ENCODE assay signal across 16 cellular contexts in the genomic region with DNA sequence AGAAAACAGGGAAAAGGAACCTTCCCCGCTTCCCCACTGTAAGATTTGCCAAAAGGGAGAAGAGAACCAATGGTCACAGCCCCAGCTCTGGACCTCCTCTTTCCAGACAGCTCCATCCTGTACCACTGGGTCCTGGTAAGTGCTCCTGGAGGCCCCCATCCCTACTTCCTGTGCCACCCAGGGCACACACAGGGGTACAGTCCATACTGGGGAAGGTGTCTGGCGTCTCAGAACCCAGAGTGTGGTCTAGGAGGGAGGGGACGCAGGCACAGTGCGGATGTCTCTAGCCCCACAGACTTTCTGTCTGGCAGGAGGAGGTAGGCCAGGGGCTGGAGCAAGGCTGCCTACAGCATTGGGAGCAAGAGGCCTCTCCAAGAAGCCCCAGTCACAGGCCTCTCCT.
DNase-seq lines count a peak whose midpoint lies in the region; ATAC-seq and TF ChIP-seq lines count a peak whose summit lies in the region.
"Had no signal": no experiment of that assay in that cellular context is flagged by ENCODE, and none has a peak within 500 bp of the region (broad histone marks: within the 10 kb centered on the region; RNA-seq: fewer than 3 reads in every experiment).

No MANE protein-coding gene starts in this region.

- POLR2A ChIA-PET in WTC11 (lab: Charles Lee): no interaction called here

- DNase-seq in SJCRH30 (no peak), chondrocyte (ENCODE audit: low spot score) (no peak), sciatic nerve (ENCODE audit: low spot score) (no peak), WTC11 (ENCODE audit: low spot score) (no peak), cerebellar nuclear complex (lab: John Stamatoyannopoulos, UW) (no peak), DMS53 treated with DMSO at 0.1 percent for 48 hours (lab: John Stamatoyannopoulos, UW; ENCODE audit: unreplicated experiment) (no peak)
- DNase-seq: BE2C; CD4-positive, alpha-beta memory T cell; COR-L47; DMS153; DND-41; GDM1 had no signal

- peaks cover 57% of the 10 kb centered on the region for H3K4me1 Mint-ChIP-seq in chondrocyte (ENCODE audit: low read depth)
- no peaks in the 10 kb centered on the region for H3K4me1 Mint-ChIP-seq in stimulated activated memory B cell treated with anti-CD40 and anti-IgM and Interleukin-4, amounts not matched to agents 10 μg/mL and 1 μg/mL and 100 μg/mL, for 72 hours
- H3K4me1 Mint-ChIP-seq in WTC11: peaks cover 7% of the 10 kb centered on the region
- H3K4me1 Mint-ChIP-seq: CD4-positive, alpha-beta memory T cell had no signal

- peaks cover 8% of the 10 kb centered on the region for H3K9me3 Mint-ChIP-seq in chondrocyte (ENCODE audit: low read depth)
- H3K9me3 Mint-ChIP-seq in stimulated activated memory B cell treated with anti-CD40 and anti-IgM and Interleukin-4, amounts not matched to agents 10 μg/mL and 1 μg/mL and 100 μg/mL, for 72 hours: peaks cover 2% of the 10 kb centered on the region
- H3K9me3 Mint-ChIP-seq in WTC11: peaks cover 3% of the 10 kb centered on the region; the same call in 1 of the 2 replicates

- H3K36me3 Mint-ChIP-seq in chondrocyte (ENCODE audit: low read depth) (no peaks in the 10 kb centered on the region), WTC11 (no peaks in the 10 kb centered on the region)
- no peaks in the 10 kb centered on the region for H3K36me3 Mint-ChIP-seq in stimulated activated memory B cell treated with anti-CD40 and anti-IgM and Interleukin-4, amounts not matched to agents 10 μg/mL and 1 μg/mL and 100 μg/mL, for 72 hours

- intact Hi-C loops in sciatic nerve (cut with DNase I): no loop called here

- H3K27ac ChIP-seq in SJCRH30: peak overlapping the region; percentile 37
- H3K27ac ChIP-seq: C4-2B had no signal

- H3K27ac Mint-ChIP-seq in chondrocyte (ENCODE audit: unreplicated experiment) (peak overlapping the region; percentile 4), WTC11 (no peak overlapping the region)
- H3K27ac Mint-ChIP-seq in stimulated activated memory B cell treated with anti-CD40 and anti-IgM and Interleukin-4, amounts not matched to agents 10 μg/mL and 1 μg/mL and 100 μg/mL, for 72 hours: no peak overlapping the region
- H3K27ac Mint-ChIP-seq: CD4-positive, alpha-beta memory T cell had no signal

- no peaks in the 10 kb centered on the region for H3K27me3 ChIP-seq in SJCRH30
- H3K27me3 ChIP-seq: BE2C had no signal

- ATAC-seq in sciatic nerve (peak; percentile 30), WTC11 (no peak)
- peak; percentile 46 for ATAC-seq in stimulated activated memory B cell treated with anti-CD40 and anti-IgM and Interleukin-4, amounts not matched to agents 10 μg/mL and 1 μg/mL and 100 μg/mL, for 72 hours
- ATAC-seq: A549 had no signal

- TF ChIP-seq CTCF in chondrocyte (IDR thresholded peaks at IDR 0.05) (no peak), WTC11 (IDR thresholded peaks at IDR 0.05) (no peak)

- CTCF ChIA-PET in WTC11 (lab: Charles Lee): interaction anchor here (3.0 kb wide), 1 partner anchor 212 kb away, joined by 32 read pairs; the partner anchor contains the start of gene IGFBP3

- no peak overlapping the region for H3K4me3 ChIP-seq in SJCRH30
- H3K4me3 ChIP-seq: A549, HAP-1 had no signal

- H3K4me1 ChIP-seq in SJCRH30: peaks cover 44% of the 10 kb centered on the region
- H3K4me1 ChIP-seq: BE2C, HAP-1 had no signal

- H3K9me3 ChIP-seq in SJCRH30 (replicated peaks): no peaks in the 10 kb centered on the region
- H3K9me3 ChIP-seq: A549, BE2C, HAP-1 had no signal

- H3K27me3 Mint-ChIP-seq in chondrocyte (ENCODE audit: low read depth) (no peaks in the 10 kb centered on the region), WTC11 (ENCODE audit: low read depth) (no peaks in the 10 kb centered on the region)
- H3K27me3 Mint-ChIP-seq in stimulated activated memory B cell treated with anti-CD40 and anti-IgM and Interleukin-4, amounts not matched to agents 10 μg/mL and 1 μg/mL and 100 μg/mL, for 72 hours: no peaks in the 10 kb centered on the region
- H3K27me3 Mint-ChIP-seq: CD4-positive, alpha-beta memory T cell had no signal

- no peaks in the 10 kb centered on the region for H3K36me3 ChIP-seq in SJCRH30
- H3K36me3 ChIP-seq: BE2C, HAP-1 had no signal

- H3K4me3 Mint-ChIP-seq in chondrocyte (ENCODE audit: unreplicated experiment) (no peak overlapping the region), WTC11 (no peak overlapping the region)
- no peak overlapping the region for H3K4me3 Mint-ChIP-seq in stimulated activated memory B cell treated with anti-CD40 and anti-IgM and Interleukin-4, amounts not matched to agents 10 μg/mL and 1 μg/mL and 100 μg/mL, for 72 hours
- H3K4me3 Mint-ChIP-seq: CD4-positive, alpha-beta memory T cell had no signal

TF ChIP-seq in WTC11, 78 proteins besides CTCF, POLR2A, EP300 and RAD21:
- TF ChIP-seq RORB (CRISPR knock-in tag; IDR thresholded peaks at IDR 0.05) (no peak), JUN (CRISPR knock-in tag; IDR thresholded peaks at IDR 0.05) (no peak), MXD4 (CRISPR knock-in tag; IDR thresholded peaks at IDR 0.05; ENCODE audit: borderline replicate concordance) (no peak), ZNF423 (CRISPR knock-in tag; IDR thresholded peaks at IDR 0.05) (no peak), NFYB (CRISPR knock-in tag; conservative IDR thresholded peaks at IDR 0.05; ENCODE audit: low read depth) (no peak), ZNF317 (CRISPR knock-in tag; IDR thresholded peaks at IDR 0.05; ENCODE audit: borderline replicate concordance, low read depth) (no peak), NR2C2 (CRISPR knock-in tag; IDR thresholded peaks at IDR 0.05) (no peak), CREB1 (CRISPR knock-in tag; IDR thresholded peaks at IDR 0.05) (no peak), ERG (CRISPR knock-in tag; IDR thresholded peaks at IDR 0.05) (no peak), FOXK1 (CRISPR knock-in tag; IDR thresholded peaks at IDR 0.05) (no peak), ZNF425 (CRISPR knock-in tag; conservative IDR thresholded peaks at IDR 0.05) (no peak), TCF7 (CRISPR knock-in tag; IDR thresholded peaks at IDR 0.05; ENCODE audit: low read depth) (no peak)
